ENCODE assay signal across 8 cellular contexts in the genomic region with DNA sequence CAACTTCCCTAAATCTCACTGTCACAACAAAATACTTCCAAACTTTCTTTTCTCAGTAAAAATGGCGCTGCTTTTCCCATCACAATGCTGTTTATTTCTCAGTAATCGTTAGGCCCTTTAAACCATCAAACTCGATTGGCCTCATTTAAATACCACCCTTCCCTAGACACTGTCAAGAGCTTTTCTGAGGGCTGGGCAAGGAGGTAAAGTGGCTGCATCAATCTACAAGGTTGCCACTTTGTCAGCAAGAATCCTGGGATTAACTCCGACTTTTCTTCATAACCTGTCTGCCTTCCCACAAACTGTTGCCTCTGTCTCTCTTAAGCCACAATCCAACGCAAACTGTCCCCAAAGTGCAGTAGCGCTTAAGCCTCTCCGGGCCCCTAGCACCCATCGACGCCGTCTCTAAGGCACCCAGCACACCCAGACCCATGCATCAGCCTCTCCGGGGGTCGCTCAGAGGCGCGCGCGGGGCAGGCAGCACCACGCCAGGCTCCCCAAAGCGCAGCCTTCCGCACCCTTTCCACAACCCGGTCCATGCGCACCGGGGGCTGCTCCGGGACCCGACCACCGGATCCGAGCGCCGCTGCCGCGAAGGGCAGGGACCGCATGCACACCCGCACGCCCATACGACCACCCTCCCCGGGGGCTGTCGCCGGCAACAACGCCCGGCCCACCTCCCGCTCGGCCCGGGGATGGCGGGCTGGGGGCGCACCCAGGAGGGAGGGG. TPM values are rescaled to one million over a fixed set of nuclear protein-coding genes. Genes with fewer than 3 reads are reported as not detected.
A peak's percentile ranks its signal among the peaks of the same experiment; 100 is the strongest.
DNase-seq lines count a peak whose midpoint lies in the region; ATAC-seq and TF ChIP-seq lines count a peak whose summit lies in the region.

No MANE protein-coding gene starts in this region.

- no peak for TF ChIP-seq CTCF in CD8-positive, alpha-beta T cell (IDR thresholded peaks at IDR 0.05)

- H3K4me1 ChIP-seq in CD8-positive, alpha-beta T cell (ENCODE audit: insufficient read depth, low read length) = peaks cover 9% of the 10 kb centered on the region
- peaks cover 11% of the 10 kb centered on the region for H3K4me1 ChIP-seq in SJCRH30

- H3K27ac ChIP-seq in CD8-positive, alpha-beta T cell (ENCODE audit: low read depth, low read length) = no peak overlapping the region
- H3K27ac ChIP-seq in SJCRH30 (no peak overlapping the region), caudate nucleus (ENCODE audit: low read depth, low read length) (peak overlapping the region; percentile 58), layer of hippocampus (ENCODE audit: low read depth, low read length) (peak overlapping the region; percentile 83)

- no peaks in the 10 kb centered on the region for H3K27me3 ChIP-seq in CD8-positive, alpha-beta T cell (ENCODE audit: insufficient read depth, low read length)
- H3K27me3 ChIP-seq in SJCRH30 (no peaks in the 10 kb centered on the region), layer of hippocampus (ENCODE audit: control insufficient read depth, insufficient read depth, low read length) (no peaks in the 10 kb centered on the region)

- POLR2A ChIA-PET in CD8-positive, alpha-beta T cell (lab: Charles Lee) = no interaction called here

- H3K9me3 Mint-ChIP-seq in CD8-positive, alpha-beta T cell = no peaks in the 10 kb centered on the region

- intact Hi-C loops in CD8-positive, alpha-beta T cell (cut with DNase I, micrococcal nuclease) = loop anchor here (5.0 kb wide), 3 partner anchors 166 to 954 kb away; a partner anchor contains a TSS

- peak overlapping the region; percentile 83 for H3K4me3 Mint-ChIP-seq in CD8-positive, alpha-beta T cell

- H3K4me1 Mint-ChIP-seq in CD8-positive, alpha-beta T cell (ENCODE audit: low read depth) = peaks cover 16% of the 10 kb centered on the region

- CTCF ChIA-PET in CD8-positive, alpha-beta T cell (lab: Charles Lee) = no interaction called here

- peak overlapping the region; percentile 11 for H3K27ac Mint-ChIP-seq in CD8-positive, alpha-beta T cell

- peak overlapping the region; percentile 17 for H3K4me3 ChIP-seq in CD8-positive, alpha-beta T cell (ENCODE audit: low read depth, low read length)
- peak overlapping the region; percentile 75 for H3K4me3 ChIP-seq in SJCRH30

- no peaks in the 10 kb centered on the region for H3K36me3 ChIP-seq in CD8-positive, alpha-beta T cell (ENCODE audit: insufficient read depth, low read length)
- H3K36me3 ChIP-seq in SJCRH30 = no peaks in the 10 kb centered on the region

- peaks cover 5% of the 10 kb centered on the region for H3K27me3 Mint-ChIP-seq in CD8-positive, alpha-beta T cell (ENCODE audit: low read depth)

- H3K9me3 ChIP-seq in CD8-positive, alpha-beta T cell (ENCODE audit: low read length) = no peaks in the 10 kb centered on the region
- peaks cover 5% of the 10 kb centered on the region for H3K9me3 ChIP-seq in SJCRH30 (replicated peaks)

- DNase-seq in CD8-positive, alpha-beta T cell = peak in 4 of 7 experiments; percentile 1 to 50 (median 14)
- peak; percentile 22 for DNase-seq in HCEC 1CT
- DNase-seq in SJCRH30 = peak; percentile 19 to 46
- DNase-seq in caudate nucleus (lab: John Stamatoyannopoulos, UW) = peak in 16 of 61 donors; percentile 7 to 56 (median 28)
- DNase-seq in stimulated activated CD8-positive, alpha-beta memory T cell treated with anti-CD3 and anti-CD28 coated beads, Interleukin-12 subunit alpha, Interleukin-12 subunit beta, amount 100 ng/mL, for 4 hours (ENCODE audit: low read depth) = peak; percentile 0
- DNase-seq in NCI-H226 = no peak

- no peak for ATAC-seq in CD8-positive, alpha-beta T cell
- no peak for ATAC-seq in HG03108 (IDR thresholded peaks at IDR 0.05; ENCODE audit: unreplicated experiment)

- H3K36me3 Mint-ChIP-seq in CD8-positive, alpha-beta T cell = no peaks in the 10 kb centered on the region

RNA-seq across cellular contexts. Expression of a gene that starts 0.7 kb away (rescaled TPM):
- total RNA-seq in CD8-positive, alpha-beta T cell = 1 to 10 TPM in 1 of 2 experiments, under 1 TPM in 1; 0.54 to 1.1 TPM
- 33.5 and 36.0 TPM in 2 replicates for total RNA-seq in SJCRH30 (2014; rRNA removed; shearing (Covaris generic))

Comparison
In these comparisons a context has a peak if more than half of its experiments do, and no peak if none do; other contexts are left out.
1. H3K27ac ChIP-seq: peak in caudate nucleus (single experiment) and layer of hippocampus (single experiment); none in CD8-positive, alpha-beta T cell (single experiment) and SJCRH30 (single experiment).
2. RNA of a gene that starts 0.7 kb away (total RNA-seq): 33.5 to 36.0 TPM in SJCRH30; 0.54 to 1.1 TPM in CD8-positive, alpha-beta T cell; every median in the first group is over 10 times any median in the second.